Comparison of ENCODE assay signal across 25 cellular contexts in genomic region chr17:61799812-61800484, GRCh38.
"Had no signal": no experiment of that assay in that cellular context is flagged by ENCODE, and none has a peak within 500 bp of the region (broad histone marks: within the 10 kb centered on the region; RNA-seq: fewer than 3 reads in every experiment).

No MANE protein-coding gene starts in this region.

- H3K36me3 ChIP-seq: cardiac muscle cell, esophagus muscularis mucosa, left ventricle myocardium inferior, uterus had no signal

- H3K27me3 Mint-ChIP-seq: activated CD4-positive, alpha-beta memory T cell treated with anti-CD3 and anti-CD28 coated beads for 36 hours; activated CD4-positive, alpha-beta T cell treated with anti-CD3 and anti-CD28 coated beads for 36 hours; activated naive CD8-positive, alpha-beta T cell treated with anti-CD3 and anti-CD28 coated beads, Interleukin-2, amount 10 ng/mL, durations not matched to agents 7 days and 5 days; activated T-helper 17 cell treated with anti-CD3 and anti-CD28 coated beads, Interleukin-2, amount 50 U/mL, for 72 hours had no signal

- H3K4me3 Mint-ChIP-seq: activated CD4-positive, alpha-beta memory T cell treated with anti-CD3 and anti-CD28 coated beads for 36 hours; activated CD4-positive, alpha-beta T cell treated with anti-CD3 and anti-CD28 coated beads for 36 hours; activated naive CD8-positive, alpha-beta T cell treated with anti-CD3 and anti-CD28 coated beads, Interleukin-2, amount 10 ng/mL, durations not matched to agents 7 days and 5 days; activated T-helper 17 cell treated with anti-CD3 and anti-CD28 coated beads, Interleukin-2, amount 50 U/mL, for 72 hours; immature natural killer cell; WTC11 had no signal

- FAIRE-seq: endothelial cell of umbilical vein, TTC549 had no signal

- H3K4me1 ChIP-seq: esophagus muscularis mucosa, left ventricle myocardium inferior, transverse colon, uterus had no signal

- H3K9me3 ChIP-seq: esophagus muscularis mucosa, left ventricle myocardium inferior, transverse colon, uterus had no signal

- DNase-seq: activated CD4-positive, alpha-beta memory T cell treated with anti-CD3 and anti-CD28 coated beads for 36 hours; activated CD4-positive, alpha-beta T cell treated with anti-CD3 and anti-CD28 coated beads for 36 hours; activated naive CD4-positive, alpha-beta T cell treated with Interleukin-2 at 50 U/mL for 16 hours; activated naive CD8-positive, alpha-beta T cell treated with anti-CD3 and anti-CD28 coated beads, Interleukin-2, amount 10 ng/mL, durations not matched to agents 7 days and 5 days; amygdala; dermis blood vessel endothelial cell; effector memory CD4-positive, alpha-beta T cell; immature natural killer cell; kidney glomerular epithelial cell; left ventricle myocardium inferior; mammary epithelial cell; occipital lobe; retina; stimulated activated CD4-positive, alpha-beta T cell treated with anti-CD3 and anti-CD28 coated beads, Interleukin-12 subunit alpha, Interleukin-12 subunit beta, amount 100 ng/mL, for 4 hours; stimulated activated CD4-positive, alpha-beta T cell treated with anti-CD3 and anti-CD28 coated beads, Interleukin-2, amount 100 ng/mL, for 24 hours; stimulated activated naive CD8-positive, alpha-beta T cell treated with anti-CD3 and anti-CD28 coated beads, Interleukin-15, Interleukin-2, amounts not matched to agents 100 U/mL and 50 U/mL, for 24 hours; substantia nigra; transverse colon; uterus had no signal

- H3K4me3 ChIP-seq: cardiac muscle cell, esophagus muscularis mucosa, left ventricle myocardium inferior, transverse colon, uterus had no signal

- H3K27ac ChIP-seq: cardiac muscle cell, esophagus muscularis mucosa, left ventricle myocardium inferior, transverse colon, uterus had no signal

- H3K27me3 ChIP-seq: cardiac muscle cell, esophagus muscularis mucosa, transverse colon, uterus had no signal

- ATAC-seq: activated CD4-positive, alpha-beta T cell treated with anti-CD3 and anti-CD28 coated beads for 36 hours; activated T-helper 17 cell treated with anti-CD3 and anti-CD28 coated beads, Interleukin-2, amount 50 U/mL, for 72 hours; stimulated activated naive CD8-positive, alpha-beta T cell treated with anti-CD3 and anti-CD28 coated beads, Interleukin-15, Interleukin-2, amounts not matched to agents 100 U/mL and 50 U/mL, for 24 hours; WTC11 had no signal

- H3K4me1 Mint-ChIP-seq: activated CD4-positive, alpha-beta T cell treated with anti-CD3 and anti-CD28 coated beads for 36 hours; activated naive CD8-positive, alpha-beta T cell treated with anti-CD3 and anti-CD28 coated beads, Interleukin-2, amount 10 ng/mL, durations not matched to agents 7 days and 5 days; activated T-helper 17 cell treated with anti-CD3 and anti-CD28 coated beads, Interleukin-2, amount 50 U/mL, for 72 hours; immature natural killer cell; WTC11 had no signal

- H3K9me3 Mint-ChIP-seq: activated CD4-positive, alpha-beta memory T cell treated with anti-CD3 and anti-CD28 coated beads for 36 hours; activated naive CD8-positive, alpha-beta T cell treated with anti-CD3 and anti-CD28 coated beads, Interleukin-2, amount 10 ng/mL, durations not matched to agents 7 days and 5 days; activated T-helper 17 cell treated with anti-CD3 and anti-CD28 coated beads, Interleukin-2, amount 50 U/mL, for 72 hours; immature natural killer cell; WTC11 had no signal

- H3K27ac Mint-ChIP-seq: activated CD4-positive, alpha-beta memory T cell treated with anti-CD3 and anti-CD28 coated beads for 36 hours; activated CD4-positive, alpha-beta T cell treated with anti-CD3 and anti-CD28 coated beads for 36 hours; activated naive CD8-positive, alpha-beta T cell treated with anti-CD3 and anti-CD28 coated beads, Interleukin-2, amount 10 ng/mL, durations not matched to agents 7 days and 5 days; activated T-helper 17 cell treated with anti-CD3 and anti-CD28 coated beads, Interleukin-2, amount 50 U/mL, for 72 hours; immature natural killer cell; WTC11 had no signal
